In the genomic region with DNA sequence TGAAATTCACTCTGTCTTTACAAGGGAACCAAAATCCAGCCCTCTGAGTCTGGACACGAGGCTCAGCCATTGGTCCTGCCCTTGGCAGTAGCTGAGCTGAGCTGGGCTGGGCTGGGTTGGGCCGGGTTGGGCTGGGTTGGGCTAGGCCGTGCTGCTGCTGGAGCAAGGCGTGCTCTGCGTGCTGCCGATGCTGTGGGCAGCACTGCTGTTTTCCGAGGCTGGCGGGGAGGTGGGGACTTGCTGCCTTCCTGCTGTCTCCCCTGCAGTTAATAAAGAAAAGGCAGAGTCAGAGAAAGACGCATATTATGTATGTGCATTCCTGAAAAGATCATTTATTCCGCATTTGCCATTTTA, we compare ENCODE assay signal across 17 cellular contexts.
DNase-seq lines count a peak whose midpoint lies in the region; ATAC-seq and TF ChIP-seq lines count a peak whose summit lies in the region.
"Had no signal": no experiment of that assay in that cellular context is flagged by ENCODE, and none has a peak within 500 bp of the region (broad histone marks: within the 10 kb centered on the region; RNA-seq: fewer than 3 reads in every experiment).

No MANE protein-coding gene starts in this region.

- no peak overlapping the region for H3K4me3 ChIP-seq in mammary epithelial cell (replicated peaks in 1 of 3; ENCODE audit: insufficient read depth in 1 of 3, low read depth in 2 of 3, low read length in 3 of 3)
- H3K4me3 ChIP-seq in left ventricle myocardium inferior, result no peak overlapping the region
- no peak overlapping the region for H3K4me3 ChIP-seq in uterus
- H3K4me3 ChIP-seq: ovary, spleen had no signal

- no peak overlapping the region for H3K4me3 Mint-ChIP-seq in MCF 10A (ENCODE audit: unreplicated experiment)
- H3K4me3 Mint-ChIP-seq in natural killer cell, result peak overlapping the region; percentile 17
- H3K4me3 Mint-ChIP-seq: CD8-positive, alpha-beta T cell; stimulated activated naive CD8-positive, alpha-beta T cell treated with anti-CD3 and anti-CD28 coated beads, Interleukin-15, Interleukin-2, amounts not matched to agents 100 ng/mL and 50 ng/mL, for 24 hours had no signal

- dilution Hi-C loops in mammary epithelial cell (cut with HindIII; ENCODE audit: low sequenced_read_pairs), result no loop called here

- peaks cover 40% of the 10 kb centered on the region for H3K36me3 Mint-ChIP-seq in MCF 10A (ENCODE audit: insufficient read depth, unreplicated experiment)
- peaks cover 34% of the 10 kb centered on the region for H3K36me3 Mint-ChIP-seq in natural killer cell

- H4K20me1 ChIP-seq in mammary epithelial cell (ENCODE audit: insufficient read depth, low read length), result no peaks in the 10 kb centered on the region

- WGBS in mammary epithelial cell (ENCODE audit: low coverage, missing lambda C conversion rate), result 83% methylated on average over 2 of the region's 10 CpGs

- H3K4me2 ChIP-seq in mammary epithelial cell (ENCODE audit: insufficient read depth, low read depth, low read length), result no peak overlapping the region

- H3K27me3 Mint-ChIP-seq in MCF 10A (ENCODE audit: insufficient read depth, unreplicated experiment), result no peaks in the 10 kb centered on the region
- no peaks in the 10 kb centered on the region for H3K27me3 Mint-ChIP-seq in natural killer cell (ENCODE audit: low read depth in 2 of 2)
- H3K27me3 Mint-ChIP-seq: stimulated activated naive CD8-positive, alpha-beta T cell treated with anti-CD3 and anti-CD28 coated beads, Interleukin-15, Interleukin-2, amounts not matched to agents 100 ng/mL and 50 ng/mL, for 24 hours had no signal

- BruUV-seq in MCF 10A (replicated peaks; lab: Mats Ljungman, UMichigan) (no TSS peak), mammary epithelial cell (replicated peaks; lab: Mats Ljungman, UMichigan) (no TSS peak)

- H2AFZ ChIP-seq in mammary epithelial cell (ENCODE audit: low read depth, low read length), result no peak overlapping the region

- no peak for TF ChIP-seq CTCF in MCF 10A (IDR thresholded peaks at IDR 0.05; ENCODE audit: unreplicated experiment)
- TF ChIP-seq CTCF in mammary epithelial cell (conservative IDR thresholded peaks at IDR 0.05 in 1 of 2, IDR thresholded peaks at IDR 0.05 in 1 of 2; ENCODE audit: extremely low read depth in 1 of 2, insufficient read depth in 1 of 2, low read depth in 1 of 2, low read length in 2 of 2), result no peak
- no peak for TF ChIP-seq CTCF in left ventricle myocardium inferior (IDR thresholded peaks at IDR 0.05; ENCODE audit: borderline replicate concordance)
- TF ChIP-seq CTCF in natural killer cell (IDR thresholded peaks at IDR 0.05), result no peak
- no peak for TF ChIP-seq CTCF in uterus (IDR thresholded peaks at IDR 0.05)

- POLR2A ChIA-PET in MCF 10A (lab: Yijun Ruan, JAX), result interaction anchor here (0.5 to 0.9 kb wide), 2 partner anchors 161 to 244 kb away, joined by 3 to 4 read pairs; no protein-coding TSS in a partner anchor

- peaks cover 6% of the 10 kb centered on the region for H3K4me1 Mint-ChIP-seq in MCF 10A (ENCODE audit: insufficient read depth, unreplicated experiment)
- peaks cover 65 to 74% of the 10 kb centered on the region in 2 donors for H3K4me1 Mint-ChIP-seq in natural killer cell

- H3K36me3 ChIP-seq in mammary epithelial cell (ENCODE audit: insufficient read depth, low read length) (no peaks in the 10 kb centered on the region), left ventricle myocardium inferior (peaks cover 15% of the 10 kb centered on the region), uterus (no peaks in the 10 kb centered on the region)
- H3K36me3 ChIP-seq: ovary had no signal

- H3K9me3 Mint-ChIP-seq in MCF 10A (ENCODE audit: unreplicated experiment) (no peaks in the 10 kb centered on the region), natural killer cell (no peaks in the 10 kb centered on the region)
- H3K9me3 Mint-ChIP-seq: CD8-positive, alpha-beta T cell; stimulated activated naive CD8-positive, alpha-beta T cell treated with anti-CD3 and anti-CD28 coated beads, Interleukin-15, Interleukin-2, amounts not matched to agents 100 ng/mL and 50 ng/mL, for 24 hours had no signal

- H3K27ac ChIP-seq in mammary epithelial cell (ENCODE audit: insufficient read depth, low read depth, low read length) (no peak overlapping the region), left ventricle myocardium inferior (replicated peaks) (peak overlapping the region; percentile 50), uterus (peak overlapping the region; percentile 53 to 72)
- H3K27ac ChIP-seq: ovary had no signal

- no peak overlapping the region for H3K9ac ChIP-seq in mammary epithelial cell (ENCODE audit: insufficient read depth, low read length)

- H3K4me1 ChIP-seq in mammary epithelial cell (ENCODE audit: insufficient read depth, low read length) (no peaks in the 10 kb centered on the region), left ventricle myocardium inferior (peaks cover 55% of the 10 kb centered on the region), uterus (no peaks in the 10 kb centered on the region)

- TF ChIP-seq POLR2A in uterus (IDR thresholded peaks at IDR 0.05), result no peak

- H3K27ac Mint-ChIP-seq in MCF 10A (ENCODE audit: low read depth, unreplicated experiment) (peak overlapping the region; percentile 57), natural killer cell (peak overlapping the region; percentile 91 to 92)
- H3K27ac Mint-ChIP-seq: CD8-positive, alpha-beta T cell had no signal

- H3K9me3 ChIP-seq in mammary epithelial cell (replicated peaks; ENCODE audit: insufficient read depth, low read length), result no peaks in the 10 kb centered on the region
- H3K9me3 ChIP-seq in left ventricle myocardium inferior (replicated peaks), result no peaks in the 10 kb centered on the region
- H3K9me3 ChIP-seq in uterus, result no peaks in the 10 kb centered on the region
- H3K9me3 ChIP-seq: ovary, spleen had no signal

- no peaks in the 10 kb centered on the region for H3K79me2 ChIP-seq in mammary epithelial cell (ENCODE audit: insufficient read depth, low read length)

- no peak for DNase-seq in MCF 10A (ENCODE audit: unreplicated experiment)
- DNase-seq in mammary epithelial cell, result no peak
- peak; percentile 40 for DNase-seq in left ventricle myocardium inferior
- DNase-seq in natural killer cell, result no peak
- no peak for DNase-seq in uterus
- no peak for DNase-seq in CD1c-positive myeloid dendritic cell (ENCODE audit: extremely low spot score)
- DNase-seq in 8988T, result no peak
- DNase-seq: activated CD4-positive, CD25-positive, alpha-beta regulatory T cell; activated effector memory CD4-positive, alpha-beta T cell treated with Interleukin-2 at 50 U/mL for 16 hours; CD8-positive, alpha-beta T cell; cortex of kidney; NCI-H2081 treated with DMSO at 0.1 percent for 48 hours; NCI-H69; ovary; spleen had no signal

- no peak for ATAC-seq in natural killer cell
- no peak for ATAC-seq in HG02973 (IDR thresholded peaks at IDR 0.05; ENCODE audit: unreplicated experiment)
- ATAC-seq: CD8-positive, alpha-beta T cell had no signal

- intact Hi-C loops in MCF 10A (cut with micrococcal nuclease), result no loop called here
- intact Hi-C loops in mammary epithelial cell (cut with micrococcal nuclease), result no loop called here
- intact Hi-C loops in left ventricle myocardium inferior (cut with micrococcal nuclease), result no loop called here
- intact Hi-C loops in natural killer cell (cut with micrococcal nuclease), result loop anchor here (10.0 kb wide), 1 partner anchor 129 kb away; no protein-coding TSS in a partner anchor
- intact Hi-C loops in uterus (cut with DNase I; ENCODE audit: low total_unique reads), result no loop called here

- in situ Hi-C loops in mammary epithelial cell (cut with MboI; ENCODE audit: low sequenced_read_pairs in 2 of 2), result no loop called here

- H3K27me3 ChIP-seq in mammary epithelial cell (ENCODE audit: insufficient read depth, low read length) (peaks cover 6% of the 10 kb centered on the region), left ventricle myocardium inferior (ENCODE audit: low read depth) (no peaks in the 10 kb centered on the region), uterus (no peaks in the 10 kb centered on the region)
- H3K27me3 ChIP-seq: ovary, spleen had no signal

- CTCF ChIA-PET in MCF 10A (lab: Yijun Ruan, JAX), result interaction anchor here (0.7 to 1.6 kb wide), 3 partner anchors 71 to 259 kb away, joined by 3 to 7 read pairs (median 3); no protein-coding TSS in a partner anchor
- CTCF ChIA-PET in mammary epithelial cell (lab: Charles Lee; ENCODE audit: low non-redundant PET), result no interaction called here
